In the genomic region with DNA sequence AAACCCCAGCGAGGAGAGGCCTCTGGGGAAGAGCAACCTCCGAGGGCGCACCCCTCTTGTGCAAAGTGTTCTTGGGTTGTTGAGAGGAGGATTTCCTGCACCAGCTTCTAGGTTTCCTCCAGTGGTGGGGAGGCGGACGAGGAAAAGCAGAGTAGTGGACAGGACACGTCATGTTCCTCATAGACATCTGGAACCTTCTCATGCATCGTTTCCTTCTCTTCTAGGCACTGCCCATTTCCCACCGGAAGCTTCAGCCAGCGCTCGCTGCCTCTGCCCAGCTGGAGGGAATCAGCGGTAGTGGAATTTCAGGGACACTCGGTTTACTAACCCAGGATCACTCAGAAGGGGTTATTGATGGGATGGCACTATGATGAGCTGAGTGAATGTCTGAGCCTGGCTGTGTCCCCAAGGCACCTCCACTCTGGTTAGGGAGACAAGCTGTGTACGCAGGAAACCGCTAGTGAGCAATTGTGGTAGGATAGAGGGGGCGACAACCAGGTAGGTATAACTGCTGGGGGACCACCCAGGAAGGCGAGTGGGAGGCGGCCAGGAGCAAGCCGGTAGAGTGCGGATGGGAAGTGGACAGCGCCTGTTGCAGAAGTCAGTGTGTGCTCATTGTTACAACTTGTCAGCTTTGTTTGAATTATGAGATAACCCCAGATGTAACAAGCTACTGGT, we compare ENCODE assay signal across 17 cellular contexts. TPM values are rescaled to one million over a fixed set of nuclear protein-coding genes. Genes with fewer than 3 reads are reported as not detected.
"Had no signal": no experiment of that assay in that cellular context is flagged by ENCODE, and none has a peak within 500 bp of the region (broad histone marks: within the 10 kb centered on the region; RNA-seq: fewer than 3 reads in every experiment).

No MANE protein-coding gene starts in this region.

- H3K27ac ChIP-seq: cardiac muscle cell, epithelial cell of prostate, prostate gland, suprapubic skin, WERI-Rb-1 had no signal

- ATAC-seq: activated T-helper 17 cell treated with anti-CD3 and anti-CD28 coated beads, Interleukin-2, amount 50 U/mL, for 72 hours; gastroesophageal sphincter; stimulated activated naive CD8-positive, alpha-beta T cell treated with anti-CD3 and anti-CD28 coated beads, Interleukin-15, Interleukin-2, amounts not matched to agents 100 U/mL and 50 U/mL, for 24 hours had no signal

- H3K4me3 ChIP-seq: cardiac muscle cell, gastroesophageal sphincter, lung, prostate gland, sigmoid colon, suprapubic skin had no signal

- DNase-seq: activated CD4-positive, alpha-beta T cell treated with anti-CD3 and anti-CD28 coated beads for 48 hours; activated CD8-positive, alpha-beta memory T cell treated with anti-CD3 and anti-CD28 coated beads for 24 hours; activated naive CD4-positive, alpha-beta T cell treated with anti-CD3 and anti-CD28 coated beads for 36 hours; naive B cell; nucleus accumbens; stimulated activated naive CD8-positive, alpha-beta T cell treated with anti-CD3 and anti-CD28 coated beads, Interleukin-15, Interleukin-2, amounts not matched to agents 100 U/mL and 50 U/mL, for 24 hours; T-cell; T1000; WERI-Rb-1 had no signal

- H3K36me3 Mint-ChIP-seq: naive B cell, T-cell had no signal

- H3K36me3 ChIP-seq: cardiac muscle cell, gastroesophageal sphincter, prostate gland, sigmoid colon, suprapubic skin, WERI-Rb-1 had no signal

- H3K9me3 Mint-ChIP-seq: activated naive CD4-positive, alpha-beta T cell treated with anti-CD3 and anti-CD28 coated beads for 36 hours; activated T-helper 17 cell treated with anti-CD3 and anti-CD28 coated beads, Interleukin-2, amount 50 U/mL, for 72 hours; naive B cell; T-cell had no signal

- H3K9me3 ChIP-seq: gastroesophageal sphincter, prostate gland, sigmoid colon, suprapubic skin had no signal

- H3K4me3 Mint-ChIP-seq: activated naive CD4-positive, alpha-beta T cell treated with anti-CD3 and anti-CD28 coated beads for 36 hours; activated T-helper 17 cell treated with anti-CD3 and anti-CD28 coated beads, Interleukin-2, amount 50 U/mL, for 72 hours; T-cell had no signal

- H3K27ac Mint-ChIP-seq: activated naive CD4-positive, alpha-beta T cell treated with anti-CD3 and anti-CD28 coated beads for 36 hours; activated T-helper 17 cell treated with anti-CD3 and anti-CD28 coated beads, Interleukin-2, amount 50 U/mL, for 72 hours; naive B cell had no signal

- H3K4me1 ChIP-seq: prostate gland had no signal

RNA-seq across cellular contexts. Expression of gene APOB, which starts 1.0 kb away (rescaled TPM):
- total RNA-seq: activated naive CD4-positive, alpha-beta T cell treated with anti-CD3 and anti-CD28 coated beads for 36 hours; activated T-helper 17 cell treated with anti-CD3 and anti-CD28 coated beads, Interleukin-2, amount 50 U/mL, for 72 hours had no signal
